Comparison of ENCODE assay signal across 8 cellular contexts in the genomic region with DNA sequence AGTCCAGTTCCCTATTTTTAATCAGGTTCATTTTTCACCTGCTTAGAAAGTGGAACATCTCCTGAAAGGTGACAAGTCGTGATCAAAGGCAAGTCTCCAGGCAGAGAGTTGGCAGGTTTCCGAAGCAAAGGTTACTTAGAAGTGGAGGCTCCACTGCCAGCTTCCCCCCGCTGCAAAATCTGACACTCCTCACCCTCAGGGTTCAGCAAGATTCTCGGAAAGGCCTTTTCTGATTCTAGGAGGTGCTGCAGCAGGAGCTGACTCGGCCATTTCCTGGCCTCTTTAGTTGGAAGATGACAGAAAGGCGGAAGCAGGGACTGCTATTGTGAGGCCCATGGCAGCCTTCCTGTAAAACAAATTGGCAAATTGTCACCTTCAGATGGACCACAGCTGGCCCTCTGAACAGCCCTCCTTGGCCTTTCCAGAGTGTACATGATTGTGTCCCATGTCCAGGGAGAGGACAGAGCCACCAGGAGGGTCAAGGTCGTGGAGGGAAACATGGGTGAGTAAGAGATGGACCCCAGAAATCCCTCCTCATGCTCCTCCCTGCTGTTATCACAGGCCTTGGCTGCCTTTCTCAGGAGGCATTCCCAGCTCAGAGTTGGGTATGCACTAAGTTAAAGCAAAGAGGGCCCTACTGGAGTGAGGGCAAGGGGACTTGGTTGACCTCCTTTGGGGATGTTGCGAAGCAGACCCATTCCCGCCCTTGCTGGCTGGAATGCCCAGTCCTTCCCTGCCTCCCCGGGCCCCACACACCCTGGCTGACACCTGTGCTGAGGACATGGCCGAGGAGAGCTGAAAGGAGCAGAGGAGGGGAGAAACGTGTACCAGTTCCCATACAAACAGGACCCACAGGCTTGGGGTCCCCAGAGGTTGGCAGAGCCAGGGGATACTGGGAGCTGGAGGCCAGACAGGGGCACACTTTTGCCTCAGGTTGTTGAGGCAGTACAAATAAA.
A peak's percentile ranks its signal among the peaks of the same experiment; 100 is the strongest.
DNase-seq lines count a peak whose midpoint lies in the region; ATAC-seq, FAIRE-seq and TF ChIP-seq lines count a peak whose summit lies in the region.

No MANE protein-coding gene starts in this region.

- intact Hi-C loops in endothelial cell of umbilical vein (cut with micrococcal nuclease) (loop anchor here (2.0 kb wide), 1 partner anchor 181 kb away; no protein-coding TSS in a partner anchor), vagina (cut with DNase I) (loop anchor here (2.0 to 10.0 kb wide), 3 partner anchors 159 to 227 kb away; no protein-coding TSS in a partner anchor)

- no peaks in the 10 kb centered on the region for H3K79me2 ChIP-seq in endothelial cell of umbilical vein (ENCODE audit: control insufficient read depth, insufficient read depth, low read length)

- no peaks in the 10 kb centered on the region for H3K9me3 ChIP-seq in AG04450 (ENCODE audit: control insufficient read depth, insufficient read depth, low read length)
- no peaks in the 10 kb centered on the region for H3K9me3 ChIP-seq in endothelial cell of umbilical vein (replicated peaks; ENCODE audit: control insufficient read depth, insufficient read depth, low read length)
- no peaks in the 10 kb centered on the region for H3K9me3 ChIP-seq in neutrophil
- H3K9me3 ChIP-seq in vagina, result no peaks in the 10 kb centered on the region

- peak overlapping the region; percentile 3 for H2AFZ ChIP-seq in endothelial cell of umbilical vein (ENCODE audit: low read depth, low read length)

- H3K27ac ChIP-seq in AG04450 (ENCODE audit: low read depth, low read length) (peak overlapping the region; percentile 100), endothelial cell of umbilical vein (ENCODE audit: insufficient read depth, low read depth, low read length) (peak overlapping the region; percentile 91), neutrophil (peak overlapping the region; percentile 77), vagina (peak overlapping the region; percentile 91)

- dilution Hi-C loops in endothelial cell of umbilical vein (cut with MboI; ENCODE audit: extremely low pct_ligation_motif_present, low sequenced_read_pairs), result loop anchor here (10.0 to 25.0 kb wide), 2 partner anchors 112 to 349 kb away; no protein-coding TSS in a partner anchor

- H3K4me1 ChIP-seq in endothelial cell of umbilical vein (ENCODE audit: control insufficient read depth, extremely low read depth, insufficient read depth, low read length), result peaks cover 59% of the 10 kb centered on the region
- H3K4me1 ChIP-seq in neutrophil (ENCODE audit: control insufficient read depth in 1 of 2, insufficient read depth in 1 of 2, low read depth in 1 of 2, low read length in 1 of 2), result peaks cover 64 to 72% of the 10 kb centered on the region in 2 experiments
- peaks cover 69% of the 10 kb centered on the region for H3K4me1 ChIP-seq in vagina

- BruUV-seq in endothelial cell of umbilical vein (replicated peaks; lab: Mats Ljungman, UMichigan), result TSS peak; percentile 50

- FAIRE-seq in endothelial cell of umbilical vein (lab: Jason Lieb, UNC), result peak; percentile 87

- no peak for ATAC-seq in HG03108 (IDR thresholded peaks at IDR 0.05; ENCODE audit: unreplicated experiment)

- peak overlapping the region; percentile 33 for H3K4me2 ChIP-seq in endothelial cell of umbilical vein (ENCODE audit: insufficient read depth, low read length)

- CTCF ChIA-PET in AG04450 (lab: Charles Lee) (interaction anchor here (0.8 kb wide), 1 partner anchor 21 kb away, joined by 3 read pairs; no protein-coding TSS in a partner anchor), endothelial cell of umbilical vein (lab: Charles Lee) (interaction anchor here (0.7 to 3.8 kb wide), 7 partner anchors 18 to 368 kb away, joined by 3 to 51 read pairs (median 10); partner anchors contain the start of gene IRF2BP2)

- H3K9me1 ChIP-seq in endothelial cell of umbilical vein (replicated peaks; ENCODE audit: control insufficient read depth, extremely low read depth, insufficient read depth, low read length), result no peaks in the 10 kb centered on the region

- no peaks in the 10 kb centered on the region for H3K36me3 ChIP-seq in endothelial cell of umbilical vein (ENCODE audit: control insufficient read depth in 2 of 2, extremely low read depth in 1 of 2, insufficient read depth in 2 of 2, low read length in 2 of 2)
- H3K36me3 ChIP-seq in neutrophil, result no peaks in the 10 kb centered on the region
- no peaks in the 10 kb centered on the region for H3K36me3 ChIP-seq in vagina

- TF ChIP-seq POLR2A in endothelial cell of umbilical vein (IDR thresholded peaks at IDR 0.05; ENCODE audit: low read depth, low read length), result no peak
- TF ChIP-seq POLR2A in vagina (IDR thresholded peaks at IDR 0.05), result no peak

- no peaks in the 10 kb centered on the region for H3K27me3 ChIP-seq in AG04450 (ENCODE audit: control insufficient read depth, insufficient read depth, low read length)
- no peaks in the 10 kb centered on the region for H3K27me3 ChIP-seq in endothelial cell of umbilical vein (ENCODE audit: control insufficient read depth in 2 of 2, insufficient read depth in 2 of 2, low read length in 2 of 2)
- H3K27me3 ChIP-seq in neutrophil, result no peaks in the 10 kb centered on the region
- H3K27me3 ChIP-seq in vagina, result no peaks in the 10 kb centered on the region

- TF ChIP-seq CTCF in AG04450 (IDR thresholded peaks at IDR 0.05; ENCODE audit: low read depth, low read length), result no peak
- no peak for TF ChIP-seq CTCF in endothelial cell of umbilical vein (IDR thresholded peaks at IDR 0.05; ENCODE audit: extremely low read depth in 1 of 2, insufficient read depth in 1 of 2, low read depth in 1 of 2, low read length in 2 of 2)
- no peak for TF ChIP-seq CTCF in neutrophil (IDR thresholded peaks at IDR 0.05)
- TF ChIP-seq CTCF in vagina (IDR thresholded peaks at IDR 0.05), result no peak

- DNase-seq in AG04450 (ENCODE audit: low read depth, low spot score) (no peak), Kasumi-1 (lab: John Stamatoyannopoulos, UW) (peak; percentile 18 to 24), endothelial cell of umbilical vein (ENCODE audit: low read depth, low spot score) (peak; percentile 63), vagina (ENCODE audit: extremely low spot score in 2 of 2) (no peak), MV-4-11 (lab: John Stamatoyannopoulos, UW) (no peak)
- peak; percentile 77 for DNase-seq in activated CD8-positive, alpha-beta memory T cell treated with anti-CD3 and anti-CD28 coated beads for 24 hours

- POLR2A ChIA-PET in AG04450 (lab: Yijun Ruan, JAX), result interaction anchor here (1.6 to 4.5 kb wide), 2 partner anchors 114 to 255 kb away, joined by 13 to 79 read pairs; partner anchors contain the start of gene IRF2BP2
- POLR2A ChIA-PET in endothelial cell of umbilical vein (lab: Charles Lee), result interaction anchor here (2.7 to 2.9 kb wide), 2 partner anchors 19 to 115 kb away, joined by 26 to 48 read pairs; partner anchors contain the start of gene IRF2BP2

- H4K20me1 ChIP-seq in endothelial cell of umbilical vein (replicated peaks; ENCODE audit: control insufficient read depth, extremely low read depth, insufficient read depth, low read length), result no peaks in the 10 kb centered on the region

- H3K9ac ChIP-seq in endothelial cell of umbilical vein (replicated peaks; ENCODE audit: extremely low read depth, insufficient read depth, low read length), result peak overlapping the region; percentile 95

- H3K4me3 ChIP-seq in AG04450 (ENCODE audit: low read depth, low read length) (peak overlapping the region; percentile 46; the same call in 1 of the 2 replicates), endothelial cell of umbilical vein (replicated peaks in 1 of 3; ENCODE audit: insufficient read depth in 1 of 3, low read depth in 1 of 3, low read length in 3 of 3) (no peak overlapping the region), neutrophil (ENCODE audit: low read depth in 1 of 2, low read length in 1 of 2) (peak overlapping the region; percentile 24 to 44), vagina (no peak overlapping the region)

TF ChIP-seq in endothelial cell of umbilical vein, 7 proteins besides CTCF, POLR2A, EP300 and RAD21:
- TF ChIP-seq, protein P1, sequence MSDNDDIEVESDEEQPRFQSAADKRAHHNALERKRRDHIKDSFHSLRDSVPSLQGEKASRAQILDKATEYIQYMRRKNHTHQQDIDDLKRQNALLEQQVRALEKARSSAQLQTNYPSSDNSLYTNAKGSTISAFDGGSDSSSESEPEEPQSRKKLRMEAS (IDR thresholded peaks at IDR 0.05; ENCODE audit: insufficient read depth, insufficient read length), result no peak
- TF ChIP-seq MYC (IDR thresholded peaks at IDR 0.05; ENCODE audit: low read depth, low read length) (no peak), EZH2 (IDR thresholded peaks at IDR 0.05; ENCODE audit: borderline replicate concordance, low read depth, low read length, severe bottlenecking) (no peak), GATA2 (IDR thresholded peaks at IDR 0.05; ENCODE audit: insufficient read depth, insufficient read length, low read depth, low read length) (no peak), JUN (IDR thresholded peaks at IDR 0.05; ENCODE audit: borderline replicate concordance, insufficient read depth, insufficient read length, low read depth) (no peak), FOS (IDR thresholded peaks at IDR 0.05; ENCODE audit: borderline replicate concordance, insufficient read depth, low read length) (no peak), POLR2AphosphoS5 (IDR thresholded peaks at IDR 0.05; ENCODE audit: insufficient read depth, low read depth, low read length) (no peak)

Comparison
In these comparisons a context has a peak if more than half of its experiments do, and no peak if none do; other contexts are left out.
1. DNase-seq: peak in Kasumi-1 (2 of 2), activated CD8-positive, alpha-beta memory T cell treated with anti-CD3 and anti-CD28 coated beads for 24 hours (single experiment) and endothelial cell of umbilical vein (single experiment); none in AG04450 (single experiment), vagina (0 of 2) and MV-4-11 (single experiment).
2. H3K4me3 ChIP-seq: peak in AG04450 (single experiment) and neutrophil (2 of 2); none in endothelial cell of umbilical vein (0 of 3) and vagina (0 of 2).
3. Peak in every context shown above with its lines, with median percentiles within 50 percentile points of each other: H3K27ac ChIP-seq.